Comparison of ENCODE assay signal across 11 cellular contexts in the genomic region with DNA sequence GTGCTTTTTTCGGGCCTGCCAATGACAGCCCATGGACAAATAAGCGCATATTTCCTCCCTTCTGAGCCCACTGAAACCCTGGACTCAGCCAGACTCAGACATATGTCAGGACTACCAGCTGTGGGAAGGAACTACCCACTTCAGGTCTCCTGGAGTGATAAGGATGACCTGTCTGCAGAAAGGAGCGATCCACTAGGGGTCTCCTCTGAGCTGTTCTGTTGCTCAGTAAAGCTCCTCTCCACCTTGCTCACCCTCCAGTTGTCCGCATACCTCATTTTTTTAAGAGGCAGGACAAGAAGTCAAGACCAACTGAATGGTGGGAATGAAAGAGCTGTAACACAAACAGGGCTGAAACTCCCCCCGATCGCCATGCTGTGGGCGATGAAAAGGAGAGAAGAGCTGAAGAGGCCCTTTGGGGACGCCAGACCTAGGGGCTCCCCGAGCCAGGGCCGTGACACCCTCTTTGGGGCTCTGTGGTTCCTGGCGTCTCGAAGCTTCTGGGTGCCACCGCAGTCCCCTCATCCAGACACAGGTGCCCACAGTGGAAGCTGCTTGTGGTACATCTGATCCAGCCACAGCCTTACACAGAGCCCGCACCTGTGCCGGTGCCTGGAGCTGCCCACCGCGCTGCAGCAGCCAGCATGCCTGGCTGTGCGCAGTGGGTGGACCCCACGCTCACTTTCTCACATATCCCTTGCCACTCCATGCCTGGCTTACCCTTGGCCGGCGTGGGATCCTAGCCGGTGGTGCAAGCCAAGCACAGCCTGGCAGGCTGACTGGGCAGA.
DNase-seq lines count a peak whose midpoint lies in the region; ATAC-seq and TF ChIP-seq lines count a peak whose summit lies in the region.
"Had no signal": no experiment of that assay in that cellular context is flagged by ENCODE, and none has a peak within 500 bp of the region (broad histone marks: within the 10 kb centered on the region; RNA-seq: fewer than 3 reads in every experiment).

No MANE protein-coding gene starts in this region.

- intact Hi-C loops in Caco-2 (cut with micrococcal nuclease; ENCODE audit: unreplicated experiment) = loop anchor here (1.0 kb wide), 1 partner anchor 138 kb away; no protein-coding TSS in a partner anchor

- in situ Hi-C loops in SK-MEL-5 (cut with HindIII; ENCODE audit: low pct_unique_long_range_greater_than_20kb, low sequenced_read_pairs) = no loop called here

- H3K36me3 Mint-ChIP-seq in Caco-2 (ENCODE audit: insufficient read depth, unreplicated experiment) (no peaks in the 10 kb centered on the region), immature natural killer cell (no peaks in the 10 kb centered on the region)

- no peaks in the 10 kb centered on the region for H3K27me3 ChIP-seq in Caco-2 (replicated peaks; ENCODE audit: control insufficient read depth, insufficient read depth, low read length)
- H3K27me3 ChIP-seq: cardiac muscle cell had no signal

- ATAC-seq in GM21515 (IDR thresholded peaks at IDR 0.05; ENCODE audit: unreplicated experiment) = no peak
- ATAC-seq in stimulated activated naive CD8-positive, alpha-beta T cell treated with anti-CD3 and anti-CD28 coated beads, Interleukin-15, amount 100 ng/mL, for 72 hours = no peak

- POLR2A ChIA-PET in Caco-2 (lab: Charles Lee) = no interaction called here

- H3K9me3 ChIP-seq in Caco-2 = no peaks in the 10 kb centered on the region

- CTCF ChIA-PET in Caco-2 (lab: Charles Lee) = interaction anchor here (0.7 kb wide), 1 partner anchor 34 kb away, joined by 3 read pairs; no protein-coding TSS in a partner anchor

- H3K4me1 Mint-ChIP-seq in Caco-2 (ENCODE audit: low read depth, unreplicated experiment) = no peaks in the 10 kb centered on the region
- H3K4me1 Mint-ChIP-seq in stimulated activated naive CD8-positive, alpha-beta T cell treated with anti-CD3 and anti-CD28 coated beads, Interleukin-15, amount 100 ng/mL, for 72 hours = no peaks in the 10 kb centered on the region
- H3K4me1 Mint-ChIP-seq in immature natural killer cell = no peaks in the 10 kb centered on the region

- H3K36me3 ChIP-seq in Caco-2 (ENCODE audit: control insufficient read depth, insufficient read depth, low read length) = no peaks in the 10 kb centered on the region
- H3K36me3 ChIP-seq: cardiac muscle cell had no signal

- peak; percentile 52 to 68 for TF ChIP-seq CTCF in Caco-2 (IDR thresholded peaks at IDR 0.05; ENCODE audit: insufficient read depth in 1 of 2, low read depth in 1 of 2, low read length in 1 of 2, severe bottlenecking in 1 of 2, unreplicated experiment in 1 of 2)

- no peak overlapping the region for H3K4me3 ChIP-seq in Caco-2 (ENCODE audit: low read depth, low read length)
- H3K4me3 ChIP-seq: cardiac muscle cell had no signal

- H3K4me3 Mint-ChIP-seq in Caco-2 (ENCODE audit: unreplicated experiment) (no peak overlapping the region), immature natural killer cell (no peak overlapping the region)
- no peak overlapping the region for H3K4me3 Mint-ChIP-seq in stimulated activated naive CD8-positive, alpha-beta T cell treated with anti-CD3 and anti-CD28 coated beads, Interleukin-15, amount 100 ng/mL, for 72 hours

- H3K27ac Mint-ChIP-seq in Caco-2 (ENCODE audit: unreplicated experiment) (no peak overlapping the region), immature natural killer cell (no peak overlapping the region)
- no peak overlapping the region for H3K27ac Mint-ChIP-seq in stimulated activated naive CD8-positive, alpha-beta T cell treated with anti-CD3 and anti-CD28 coated beads, Interleukin-15, amount 100 ng/mL, for 72 hours

- H3K9me3 Mint-ChIP-seq in Caco-2 (ENCODE audit: unreplicated experiment) (no peaks in the 10 kb centered on the region), immature natural killer cell (peaks cover 5 to 50% (median 25%) of the 10 kb centered on the region in 6 donors)
- H3K9me3 Mint-ChIP-seq in stimulated activated naive CD8-positive, alpha-beta T cell treated with anti-CD3 and anti-CD28 coated beads, Interleukin-15, amount 100 ng/mL, for 72 hours = peaks cover 0 to 8% of the 10 kb centered on the region in 2 donors

- H3K4me1 ChIP-seq in Caco-2 = no peaks in the 10 kb centered on the region

- no peaks in the 10 kb centered on the region for H3K27me3 Mint-ChIP-seq in Caco-2 (ENCODE audit: insufficient read depth, unreplicated experiment)
- H3K27me3 Mint-ChIP-seq in stimulated activated naive CD8-positive, alpha-beta T cell treated with anti-CD3 and anti-CD28 coated beads, Interleukin-15, amount 100 ng/mL, for 72 hours = no peaks in the 10 kb centered on the region
- peaks cover 0 to 3% (median 0%) of the 10 kb centered on the region in 3 donors for H3K27me3 Mint-ChIP-seq in immature natural killer cell (ENCODE audit: low read depth in 3 of 3)

- no TSS peak for BruUV-seq in Caco-2 (replicated peaks; lab: Mats Ljungman, UMichigan)

- DNase-seq in Caco-2 = peak; percentile 62 to 66
- DNase-seq in HK-2 (ENCODE audit: unreplicated experiment) = peak; percentile 20
- DNase-seq in SK-MEL-5 (ENCODE audit: low read depth, low spot score) = peak; percentile 59
- DNase-seq in islet precursor cell = peak; percentile 74
- DNase-seq in stimulated activated naive CD8-positive, alpha-beta T cell treated with anti-CD3 and anti-CD28 coated beads, Interleukin-15, amount 100 ng/mL, for 72 hours = no peak
- DNase-seq in activated naive CD4-positive, alpha-beta T cell (lab: John Stamatoyannopoulos, UW) = no peak
- no peak for DNase-seq in immature natural killer cell
- DNase-seq: Karpas-422; stimulated activated CD4-positive, alpha-beta T cell treated with anti-CD3 and anti-CD28 coated beads, Interleukin-1b, Interleukin-23, amount 100 ng/mL, for 48 hours had no signal

Comparison
In these comparisons a context has a peak if more than half of its experiments do, and no peak if none do; other contexts are left out.
1. DNase-seq: peak in Caco-2 (2 of 2), HK-2 (single experiment), SK-MEL-5 (single experiment) and islet precursor cell (single experiment); none in stimulated activated naive CD8-positive, alpha-beta T cell treated with anti-CD3 and anti-CD28 coated beads, Interleukin-15, amount 100 ng/mL, for 72 hours (0 of 2), activated naive CD4-positive, alpha-beta T cell (0 of 4) and immature natural killer cell (0 of 3).